ENCODE assay signal across 16 cellular contexts in genomic region chr13:37491661-37492060, GRCh38.
DNase-seq lines count a peak whose midpoint lies in the region; ATAC-seq and TF ChIP-seq lines count a peak whose summit lies in the region.
"Had no signal": no experiment of that assay in that cellular context is flagged by ENCODE, and none has a peak within 500 bp of the region (broad histone marks: within the 10 kb centered on the region; RNA-seq: fewer than 3 reads in every experiment).

No MANE protein-coding gene starts in this region.

- no peaks in the 10 kb centered on the region for H3K9me2 ChIP-seq in SK-N-SH

- H2BK120ac ChIP-seq in IMR-90 (ENCODE audit: low read depth, low read length) = peak overlapping the region; percentile 71

- H3K18ac ChIP-seq in IMR-90 (ENCODE audit: low read depth, low read length) = no peak overlapping the region

- BruUV-seq in IMR-90 (replicated peaks; lab: Mats Ljungman, UMichigan) = no TSS peak

- H3K23ac ChIP-seq in IMR-90 (ENCODE audit: low read depth, low read length) = no peak overlapping the region

- no peak overlapping the region for H2AFZ ChIP-seq in IMR-90 (replicated peaks; ENCODE audit: low read length, poor library complexity)
- 0 out of 2 replicates have a peak overlapping the region, but pooled peaks have one; percentile 20 for H2AFZ ChIP-seq in SK-N-SH (ENCODE audit: low read depth)
- H2AFZ ChIP-seq: PC-9 had no signal

- H3K79me1 ChIP-seq in IMR-90 (ENCODE audit: low read depth in 1 of 2, low read length in 2 of 2) = no peaks in the 10 kb centered on the region

- no peak for DNase-seq in IMR-90
- DNase-seq in SK-N-SH = no peak
- peak; percentile 31 for DNase-seq in fibroblast of peridontal ligament (ENCODE audit: extremely low read depth)
- DNase-seq in activated gamma-delta T cell treated with Interleukin-2 at 50 U/mL for 16 hours = no peak
- DNase-seq: CD8-positive, alpha-beta memory T cell; HCEC 1CT; NCI-H146; NCI-H2171; NCI-H446 treated with DMSO at 0.1 percent for 48 hours; NCI-H774; PC-9 had no signal

- no peaks in the 10 kb centered on the region for H3K79me2 ChIP-seq in SK-N-SH (ENCODE audit: insufficient read depth)

- H3K36me3 ChIP-seq in IMR-90 (ENCODE audit: control insufficient read depth, insufficient read depth, low read length) (no peaks in the 10 kb centered on the region), SK-N-SH (replicated peaks in 1 of 2; ENCODE audit: control insufficient read depth in 1 of 2, insufficient read depth in 2 of 2, low read length in 1 of 2) (no peaks in the 10 kb centered on the region), skeletal muscle satellite cell (ENCODE audit: insufficient read depth, low read length) (no peaks in the 10 kb centered on the region)
- H3K36me3 ChIP-seq: BLaER1 had no signal

- H3K14ac ChIP-seq in IMR-90 (replicated peaks; ENCODE audit: low read depth, low read length) = peak overlapping the region; percentile 50

- no peak for TF ChIP-seq POLR2A in IMR-90 (IDR thresholded peaks at IDR 0.05; ENCODE audit: low read depth, low read length)

- intact Hi-C loops in IMR-90 (cut with micrococcal nuclease) = no loop called here

- H3K9me3 ChIP-seq in IMR-90 (ENCODE audit: control insufficient read depth, insufficient read depth, low read length) (no peaks in the 10 kb centered on the region), SK-N-SH (no peaks in the 10 kb centered on the region), skeletal muscle satellite cell (replicated peaks; ENCODE audit: low read length) (no peaks in the 10 kb centered on the region)
- H3K9me3 ChIP-seq: BLaER1 had no signal

- H3K4me2 ChIP-seq in IMR-90 (ENCODE audit: low read depth, low read length) = no peak overlapping the region
- peak overlapping the region; percentile 8; the same call in 1 of the 2 replicates for H3K4me2 ChIP-seq in SK-N-SH
- H3K4me2 ChIP-seq in skeletal muscle satellite cell (ENCODE audit: low read length) = no peak overlapping the region
- H3K4me2 ChIP-seq: BLaER1, PC-9 had no signal

- no peak overlapping the region for H2BK5ac ChIP-seq in IMR-90 (ENCODE audit: low read depth, low read length, poor library complexity, severe bottlenecking)

- peak overlapping the region; percentile 61; the same call in 1 of the 2 replicates for H2AK5ac ChIP-seq in IMR-90 (ENCODE audit: low read depth, low read length)

- no peak for TF ChIP-seq EP300 in SK-N-SH (IDR thresholded peaks at IDR 0.05; ENCODE audit: borderline replicate concordance in 1 of 2, low read depth in 1 of 2, low read length in 1 of 2)

- H3K27me3 ChIP-seq in IMR-90 (ENCODE audit: control insufficient read depth, insufficient read depth, low read length) (no peaks in the 10 kb centered on the region), SK-N-SH (ENCODE audit: insufficient read depth) (no peaks in the 10 kb centered on the region), skeletal muscle satellite cell (ENCODE audit: control insufficient read depth, insufficient read depth, low read length) (no peaks in the 10 kb centered on the region)
- H3K27me3 ChIP-seq: BLaER1 had no signal

- peak overlapping the region; percentile 69; the same call in 1 of the 3 replicates for H2BK15ac ChIP-seq in IMR-90 (ENCODE audit: low read depth, low read length)

- H3K4me1 ChIP-seq in IMR-90 (ENCODE audit: control insufficient read depth, insufficient read depth, low read length) (peaks cover 2% of the 10 kb centered on the region; the same call in 1 of the 2 replicates), SK-N-SH (ENCODE audit: control insufficient read depth in 1 of 2, insufficient read depth in 2 of 2, low read depth in 1 of 2, low read length in 1 of 2) (no peaks in the 10 kb centered on the region; a peak in 1 of 4 replicates), skeletal muscle satellite cell (ENCODE audit: control insufficient read depth, insufficient read depth, low read length) (peaks cover 71% of the 10 kb centered on the region)
- H3K4me1 ChIP-seq: BLaER1 had no signal

- peak overlapping the region; percentile 62 for H3K4ac ChIP-seq in IMR-90 (ENCODE audit: low read depth, low read length)

- no CpG with 5 or more reads among the region's 3 CpGs for WGBS in IMR-90 (ENCODE audit: extremely low coverage in 2 of 2, insufficient read length in 1 of 2), 2 experiments
- 7% methylated on average over 3 of the region's 3 CpGs for WGBS in SK-N-SH (ENCODE audit: low lambda C conversion rate)

- in situ Hi-C loops in IMR-90 (cut with MboI; ENCODE audit: low sequenced_read_pairs) = no loop called here

- H3K4me3 ChIP-seq in IMR-90 (ENCODE audit: insufficient read depth, low read depth, low read length) = no peak overlapping the region
- H3K4me3 ChIP-seq in SK-N-SH (ENCODE audit: low read depth in 2 of 2, low read length in 1 of 2) = peak overlapping the region; percentile 14; a peak in 2 of 4 replicates
- no peak overlapping the region for H3K4me3 ChIP-seq in skeletal muscle satellite cell (ENCODE audit: low read length)
- H3K4me3 ChIP-seq: BLaER1, PC-9 had no signal

- no peaks in the 10 kb centered on the region for H4K20me1 ChIP-seq in IMR-90 (ENCODE audit: insufficient read depth, low read length)
- H4K20me1 ChIP-seq in SK-N-SH (ENCODE audit: insufficient read depth) = no peaks in the 10 kb centered on the region
- H4K20me1 ChIP-seq: BLaER1 had no signal

- H3K9ac ChIP-seq in IMR-90 (ENCODE audit: low read depth, low read length) (no peak overlapping the region), SK-N-SH (peak overlapping the region; percentile 43; the same call in 1 of the 2 replicates), skeletal muscle satellite cell (ENCODE audit: low read depth, low read length) (peak overlapping the region; percentile 43)
- H3K9ac ChIP-seq: BLaER1 had no signal

- peaks cover 65% of the 10 kb centered on the region for H3F3A ChIP-seq in SK-N-SH (replicated peaks; ENCODE audit: insufficient read depth)

- TF ChIP-seq RAD21 in IMR-90 (IDR thresholded peaks at IDR 0.05; ENCODE audit: low read length) = no peak
- no peak for TF ChIP-seq RAD21 in SK-N-SH (IDR thresholded peaks at IDR 0.05; ENCODE audit: low read length)

- dilution Hi-C loops in IMR-90 (cut with HindIII; ENCODE audit: low sequenced_read_pairs, unreplicated experiment) = no loop called here

- peak overlapping the region; percentile 48 for H4K91ac ChIP-seq in IMR-90 (ENCODE audit: insufficient read depth, low read depth, low read length)

- H3K56ac ChIP-seq in IMR-90 (ENCODE audit: extremely low read depth, insufficient read depth, low read length) = no peak overlapping the region

- TF ChIP-seq CTCF in IMR-90 (conservative IDR thresholded peaks at IDR 0.05; ENCODE audit: low read depth, low read length) (no peak), SK-N-SH (IDR thresholded peaks at IDR 0.05) (no peak)

- peak overlapping the region; percentile 61 for H2BK20ac ChIP-seq in IMR-90 (ENCODE audit: low read depth, low read length)

- POLR2A ChIA-PET in IMR-90 (lab: Charles Lee; ENCODE audit: unreplicated experiment) = no interaction called here
- POLR2A ChIA-PET in SK-N-SH (lab: Yijun Ruan, JAX) = no interaction called here

- no peak overlapping the region for H3K27ac ChIP-seq in IMR-90 (ENCODE audit: insufficient read depth, low read length)
- H3K27ac ChIP-seq in SK-N-SH (ENCODE audit: low read depth in 2 of 2, low read length in 1 of 2) = peak overlapping the region; percentile 85 to 87
- H3K27ac ChIP-seq: BLaER1, PC-9 had no signal

- ATAC-seq in IMR-90 (ENCODE audit: low read depth) (no peak), GM21825 (IDR thresholded peaks at IDR 0.05; ENCODE audit: unreplicated experiment) (no peak), GM21447 (IDR thresholded peaks at IDR 0.05; ENCODE audit: unreplicated experiment) (no peak)
- ATAC-seq: Right ventricle myocardium inferior had no signal

- H4K5ac ChIP-seq in IMR-90 (ENCODE audit: low read depth, low read length) = no peak overlapping the region

- CTCF ChIA-PET in IMR-90 (lab: Yijun Ruan, JAX) (no interaction called here), SK-N-SH (lab: Yijun Ruan, JAX) (interaction anchor here (0.6 kb wide), 1 partner anchor 38 kb away, joined by 3 read pairs; no protein-coding TSS in a partner anchor)

- 0 out of 4 replicates have a peak overlapping the region, but pooled peaks of 1 of the 2 experiments have one; percentile 43 for H4K8ac ChIP-seq in IMR-90 (ENCODE audit: low read depth in 2 of 2, low read length in 2 of 2)

- peaks cover 5% of the 10 kb centered on the region for H3K9me1 ChIP-seq in IMR-90 (ENCODE audit: insufficient read depth, low read length)

- no peak overlapping the region for H2AK9ac ChIP-seq in IMR-90 (replicated peaks; ENCODE audit: low read depth, low read length, poor library complexity)

TF ChIP-seq in IMR-90, 13 proteins besides CTCF, POLR2A, EP300 and RAD21 (continues in another document):
- no peak for TF ChIP-seq NFE2L2 (IDR thresholded peaks at IDR 0.05; ENCODE audit: low read depth, low read length)
- no peak for TF ChIP-seq RFX5 (IDR thresholded peaks at IDR 0.05; ENCODE audit: low read depth, low read length)
- no peak for TF ChIP-seq BHLHE40 (IDR thresholded peaks at IDR 0.05; ENCODE audit: low read depth, low read length)
- TF ChIP-seq CEBPB (IDR thresholded peaks at IDR 0.05; ENCODE audit: low read depth, low read length) = no peak
- no peak for TF ChIP-seq MXI1 (IDR thresholded peaks at IDR 0.05; ENCODE audit: borderline replicate concordance, low read depth, low read length)
- no peak for TF ChIP-seq CHD1 (IDR thresholded peaks at IDR 0.05; ENCODE audit: low read depth, low read length)
- no peak for TF ChIP-seq FOS (IDR thresholded peaks at IDR 0.05; ENCODE audit: low read depth, low read length)
- TF ChIP-seq SMC3 (IDR thresholded peaks at IDR 0.05; ENCODE audit: low read depth, low read length) = no peak

TF ChIP-seq in SK-N-SH, 30 proteins besides CTCF, POLR2A, EP300 and RAD21:
- TF ChIP-seq POLR2AphosphoS5 (IDR thresholded peaks at IDR 0.05; ENCODE audit: low read depth, low read length) = no peak
- TF ChIP-seq SMC3 (IDR thresholded peaks at IDR 0.05; ENCODE audit: low read depth, low read length) = no peak
- TF ChIP-seq ELF1 (IDR thresholded peaks at IDR 0.05) = no peak
- TF ChIP-seq, protein P1, sequence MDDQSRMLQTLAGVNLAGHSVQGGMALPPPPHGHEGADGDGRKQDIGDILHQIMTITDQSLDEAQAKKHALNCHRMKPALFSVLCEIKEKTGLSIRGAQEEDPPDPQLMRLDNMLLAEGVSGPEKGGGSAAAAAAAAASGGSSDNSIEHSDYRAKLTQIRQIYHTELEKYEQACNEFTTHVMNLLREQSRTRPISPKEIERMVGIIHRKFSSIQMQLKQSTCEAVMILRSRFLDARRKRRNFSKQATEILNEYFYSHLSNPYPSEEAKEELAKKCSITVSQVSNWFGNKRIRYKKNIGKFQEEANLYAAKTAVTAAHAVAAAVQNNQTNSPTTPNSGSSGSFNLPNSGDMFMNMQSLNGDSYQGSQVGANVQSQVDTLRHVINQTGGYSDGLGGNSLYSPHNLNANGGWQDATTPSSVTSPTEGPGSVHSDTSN (IDR thresholded peaks at IDR 0.05) = peak; percentile 55
- peak; percentile 76 for TF ChIP-seq TCF12 (IDR thresholded peaks at IDR 0.05)

Comparison
In these comparisons a context has a peak if more than half of its experiments do, and no peak if none do; other contexts are left out.
1. H3K4me3 ChIP-seq: peak in SK-N-SH (2 of 2); none in IMR-90 (single experiment) and skeletal muscle satellite cell (single experiment).